1 cellular context compared by ENCODE assay signal in the genomic region with DNA sequence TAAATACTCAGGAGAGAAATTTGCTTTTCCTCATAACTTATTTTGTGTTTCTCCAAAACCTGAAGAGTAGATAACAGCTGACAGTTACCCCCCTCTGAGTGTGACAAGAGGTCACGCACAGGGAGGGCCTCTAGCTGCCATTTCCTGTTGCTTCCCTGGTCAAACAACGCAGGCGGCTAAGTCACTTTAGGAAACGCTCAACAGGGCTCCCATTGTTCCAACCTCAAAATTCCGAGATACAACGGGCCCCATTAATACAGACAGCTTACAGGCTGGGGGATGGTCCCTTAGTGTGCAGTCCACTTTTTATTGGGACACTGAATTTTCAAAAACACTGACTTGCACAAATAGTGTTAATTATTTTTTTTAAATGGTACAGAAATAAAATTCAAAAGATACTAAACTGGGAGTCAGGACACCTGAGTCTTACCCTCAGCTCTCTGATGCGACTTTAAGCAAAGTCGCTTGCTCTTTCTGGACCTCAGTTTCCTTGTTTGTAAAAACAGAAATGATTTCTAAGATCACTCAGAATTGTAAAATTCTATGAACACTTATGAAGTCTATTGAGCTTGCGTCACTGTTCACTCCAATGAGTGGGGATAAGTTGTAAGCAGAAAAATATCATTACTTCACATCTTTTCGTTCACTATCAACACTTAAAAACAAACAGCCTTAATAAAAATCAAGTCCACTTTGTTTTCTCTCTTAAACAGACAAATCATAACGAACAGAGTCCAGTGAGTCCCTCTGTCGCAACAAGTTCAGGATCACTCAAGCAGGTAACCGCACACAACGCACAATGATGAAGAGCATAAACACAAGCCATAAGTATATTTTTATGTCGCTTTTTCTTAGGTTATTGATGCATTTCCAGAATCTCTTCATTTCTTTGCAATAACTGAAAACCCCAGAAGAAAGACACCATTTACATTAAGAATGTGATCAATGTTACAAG.
TF ChIP-seq lines count a peak whose summit lies in the region.

No MANE protein-coding gene starts in this region.

TF ChIP-seq in HepG2, 621 proteins besides CTCF, POLR2A, EP300 and RAD21 (continued from another document and continues in another):
- TF ChIP-seq SIX1 (CRISPR knock-in tag; IDR thresholded peaks at IDR 0.05; ENCODE audit: borderline replicate concordance) (no peak), TCF7 (IDR thresholded peaks at IDR 0.05; ENCODE audit: low read depth) (peak; percentile 60; the same call in 1 of the 2 replicates), NCOA5 (CRISPR knock-in tag; IDR thresholded peaks at IDR 0.05) (no peak), ETV5 (CRISPR knock-in tag; IDR thresholded peaks at IDR 0.05; ENCODE audit: borderline replicate concordance) (peak; percentile 98), ARHGAP35 (CRISPR knock-in tag; IDR thresholded peaks at IDR 0.05; ENCODE audit: borderline replicate concordance) (no peak), POLR2AphosphoS2 (IDR thresholded peaks at IDR 0.05; ENCODE audit: low read depth, low read length) (no peak), HNRNPLL (IDR thresholded peaks at IDR 0.05; ENCODE audit: low read depth, low read length, poor library complexity, severe bottlenecking) (peak; percentile 56), ZNF292 (CRISPR knock-in tag; IDR thresholded peaks at IDR 0.05; ENCODE audit: borderline replicate concordance, low read depth) (no peak), ZNF709 (CRISPR knock-in tag; IDR thresholded peaks at IDR 0.05) (no peak), ZSCAN21 (CRISPR knock-in tag; IDR thresholded peaks at IDR 0.05; ENCODE audit: borderline replicate concordance) (no peak), FOXP1 (IDR thresholded peaks at IDR 0.05) (peak; percentile 31; the same call in 1 of the 2 replicates), FOXP1 (CRISPR knock-in tag; IDR thresholded peaks at IDR 0.05) (peak; percentile 92), ZNF460 (CRISPR knock-in tag; IDR thresholded peaks at IDR 0.05; ENCODE audit: borderline replicate concordance) (no peak), ERF (CRISPR knock-in tag; IDR thresholded peaks at IDR 0.05) (peak; percentile 65; the same call in 1 of the 2 replicates), ZFP1 (CRISPR knock-in tag; IDR thresholded peaks at IDR 0.05) (0 out of 2 replicates have a peak, but pooled peaks have one; percentile 31), TBL1XR1 (IDR thresholded peaks at IDR 0.05; ENCODE audit: borderline replicate concordance, low read length, partially characterized antibody) (peak; percentile 60), ZSCAN31 (CRISPR knock-in tag; IDR thresholded peaks at IDR 0.05; ENCODE audit: low read depth) (no peak), PHF21A (CRISPR knock-in tag; IDR thresholded peaks at IDR 0.05) (peak; percentile 93), GATAD2A (CRISPR knock-in tag; IDR thresholded peaks at IDR 0.05) (peak; percentile 76; the same call in 1 of the 2 replicates), EHMT2 (IDR thresholded peaks at IDR 0.05; ENCODE audit: borderline replicate concordance, low read depth, low read length) (no peak), NCOA1 (CRISPR knock-in tag; IDR thresholded peaks at IDR 0.05) (0 out of 2 replicates have a peak, but pooled peaks have one; percentile 57), FLYWCH1 (CRISPR knock-in tag; IDR thresholded peaks at IDR 0.05) (no peak), RXRA (CRISPR knock-in tag; IDR thresholded peaks at IDR 0.05) (peak; percentile 96), ZNF720 (CRISPR knock-in tag; IDR thresholded peaks at IDR 0.05) (no peak), ZNF737 (CRISPR knock-in tag; IDR thresholded peaks at IDR 0.05; ENCODE audit: borderline replicate concordance) (no peak), ZNF652 (CRISPR knock-in tag; IDR thresholded peaks at IDR 0.05; ENCODE audit: borderline replicate concordance, low read depth) (peak; percentile 39; the same call in 1 of the 2 replicates), ZNF629 (CRISPR knock-in tag; conservative IDR thresholded peaks at IDR 0.05) (no peak), ZNF83 (CRISPR knock-in tag; IDR thresholded peaks at IDR 0.05; ENCODE audit: borderline replicate concordance) (no peak), YEATS4 (CRISPR knock-in tag; IDR thresholded peaks at IDR 0.05; ENCODE audit: borderline replicate concordance) (peak; percentile 45; the same call in 1 of the 2 replicates), ZNF234 (CRISPR knock-in tag; conservative IDR thresholded peaks at IDR 0.05) (no peak), ZBTB38 (CRISPR knock-in tag; IDR thresholded peaks at IDR 0.05) (peak; percentile 57; the same call in 1 of the 2 replicates), NPAS2 (CRISPR knock-in tag; IDR thresholded peaks at IDR 0.05; ENCODE audit: borderline replicate concordance) (0 out of 2 replicates have a peak, but pooled peaks have one; percentile 32), RELA (CRISPR knock-in tag; IDR thresholded peaks at IDR 0.05) (no peak), ELF3 (CRISPR knock-in tag; IDR thresholded peaks at IDR 0.05) (peak; percentile 97), CHD2 (IDR thresholded peaks at IDR 0.05; ENCODE audit: low read depth, low read length) (no peak), MIER2 (CRISPR knock-in tag; IDR thresholded peaks at IDR 0.05) (no peak), SOX6 (IDR thresholded peaks at IDR 0.05) (no peak), SOX6 (CRISPR knock-in tag; IDR thresholded peaks at IDR 0.05) (peak; percentile 93), TEAD2 (CRISPR knock-in tag; IDR thresholded peaks at IDR 0.05) (no peak), FOXA1 (IDR thresholded peaks at IDR 0.05) (no peak), FOXA1 (CRISPR knock-in tag; IDR thresholded peaks at IDR 0.05) (peak; percentile 83)
- TF ChIP-seq, protein P1, sequence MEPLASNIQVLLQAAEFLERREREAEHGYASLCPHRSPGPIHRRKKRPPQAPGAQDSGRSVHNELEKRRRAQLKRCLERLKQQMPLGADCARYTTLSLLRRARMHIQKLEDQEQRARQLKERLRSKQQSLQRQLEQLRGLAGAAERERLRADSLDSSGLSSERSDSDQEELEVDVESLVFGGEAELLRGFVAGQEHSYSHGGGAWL (CRISPR knock-in tag; IDR thresholded peaks at IDR 0.05), result no peak
- TF ChIP-seq, protein P2, sequence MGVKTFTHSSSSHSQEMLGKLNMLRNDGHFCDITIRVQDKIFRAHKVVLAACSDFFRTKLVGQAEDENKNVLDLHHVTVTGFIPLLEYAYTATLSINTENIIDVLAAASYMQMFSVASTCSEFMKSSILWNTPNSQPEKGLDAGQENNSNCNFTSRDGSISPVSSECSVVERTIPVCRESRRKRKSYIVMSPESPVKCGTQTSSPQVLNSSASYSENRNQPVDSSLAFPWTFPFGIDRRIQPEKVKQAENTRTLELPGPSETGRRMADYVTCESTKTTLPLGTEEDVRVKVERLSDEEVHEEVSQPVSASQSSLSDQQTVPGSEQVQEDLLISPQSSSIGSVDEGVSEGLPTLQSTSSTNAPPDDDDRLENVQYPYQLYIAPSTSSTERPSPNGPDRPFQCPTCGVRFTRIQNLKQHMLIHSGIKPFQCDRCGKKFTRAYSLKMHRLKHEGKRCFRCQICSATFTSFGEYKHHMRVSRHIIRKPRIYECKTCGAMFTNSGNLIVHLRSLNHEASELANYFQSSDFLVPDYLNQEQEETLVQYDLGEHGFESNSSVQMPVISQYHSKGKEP (CRISPR knock-in tag; IDR thresholded peaks at IDR 0.05), result no peak
- TF ChIP-seq, protein P3, sequence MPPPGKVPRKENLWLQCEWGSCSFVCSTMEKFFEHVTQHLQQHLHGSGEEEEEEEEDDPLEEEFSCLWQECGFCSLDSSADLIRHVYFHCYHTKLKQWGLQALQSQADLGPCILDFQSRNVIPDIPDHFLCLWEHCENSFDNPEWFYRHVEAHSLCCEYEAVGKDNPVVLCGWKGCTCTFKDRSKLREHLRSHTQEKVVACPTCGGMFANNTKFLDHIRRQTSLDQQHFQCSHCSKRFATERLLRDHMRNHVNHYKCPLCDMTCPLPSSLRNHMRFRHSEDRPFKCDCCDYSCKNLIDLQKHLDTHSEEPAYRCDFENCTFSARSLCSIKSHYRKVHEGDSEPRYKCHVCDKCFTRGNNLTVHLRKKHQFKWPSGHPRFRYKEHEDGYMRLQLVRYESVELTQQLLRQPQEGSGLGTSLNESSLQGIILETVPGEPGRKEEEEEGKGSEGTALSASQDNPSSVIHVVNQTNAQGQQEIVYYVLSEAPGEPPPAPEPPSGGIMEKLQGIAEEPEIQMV (CRISPR knock-in tag; IDR thresholded peaks at IDR 0.05; ENCODE audit: low read depth), result 0 out of 2 replicates have a peak, but pooled peaks have one; percentile 30
- TF ChIP-seq, protein P4, sequence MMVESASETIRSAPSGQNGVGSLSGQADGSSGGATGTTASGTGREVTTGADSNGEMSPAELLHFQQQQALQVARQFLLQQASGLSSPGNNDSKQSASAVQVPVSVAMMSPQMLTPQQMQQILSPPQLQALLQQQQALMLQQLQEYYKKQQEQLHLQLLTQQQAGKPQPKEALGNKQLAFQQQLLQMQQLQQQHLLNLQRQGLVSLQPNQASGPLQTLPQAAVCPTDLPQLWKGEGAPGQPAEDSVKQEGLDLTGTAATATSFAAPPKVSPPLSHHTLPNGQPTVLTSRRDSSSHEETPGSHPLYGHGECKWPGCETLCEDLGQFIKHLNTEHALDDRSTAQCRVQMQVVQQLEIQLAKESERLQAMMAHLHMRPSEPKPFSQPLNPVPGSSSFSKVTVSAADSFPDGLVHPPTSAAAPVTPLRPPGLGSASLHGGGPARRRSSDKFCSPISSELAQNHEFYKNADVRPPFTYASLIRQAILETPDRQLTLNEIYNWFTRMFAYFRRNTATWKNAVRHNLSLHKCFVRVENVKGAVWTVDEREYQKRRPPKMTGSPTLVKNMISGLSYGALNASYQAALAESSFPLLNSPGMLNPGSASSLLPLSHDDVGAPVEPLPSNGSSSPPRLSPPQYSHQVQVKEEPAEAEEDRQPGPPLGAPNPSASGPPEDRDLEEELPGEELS (CRISPR knock-in tag; IDR thresholded peaks at IDR 0.05), result peak; percentile 97
- TF ChIP-seq, protein P5, sequence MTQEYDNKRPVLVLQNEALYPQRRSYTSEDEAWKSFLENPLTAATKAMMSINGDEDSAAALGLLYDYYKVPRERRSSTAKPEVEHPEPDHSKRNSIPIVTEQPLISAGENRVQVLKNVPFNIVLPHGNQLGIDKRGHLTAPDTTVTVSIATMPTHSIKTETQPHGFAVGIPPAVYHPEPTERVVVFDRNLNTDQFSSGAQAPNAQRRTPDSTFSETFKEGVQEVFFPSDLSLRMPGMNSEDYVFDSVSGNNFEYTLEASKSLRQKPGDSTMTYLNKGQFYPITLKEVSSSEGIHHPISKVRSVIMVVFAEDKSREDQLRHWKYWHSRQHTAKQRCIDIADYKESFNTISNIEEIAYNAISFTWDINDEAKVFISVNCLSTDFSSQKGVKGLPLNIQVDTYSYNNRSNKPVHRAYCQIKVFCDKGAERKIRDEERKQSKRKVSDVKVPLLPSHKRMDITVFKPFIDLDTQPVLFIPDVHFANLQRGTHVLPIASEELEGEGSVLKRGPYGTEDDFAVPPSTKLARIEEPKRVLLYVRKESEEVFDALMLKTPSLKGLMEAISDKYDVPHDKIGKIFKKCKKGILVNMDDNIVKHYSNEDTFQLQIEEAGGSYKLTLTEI (CRISPR knock-in tag; conservative IDR thresholded peaks at IDR 0.05), result no peak
- TF ChIP-seq, protein P6, sequence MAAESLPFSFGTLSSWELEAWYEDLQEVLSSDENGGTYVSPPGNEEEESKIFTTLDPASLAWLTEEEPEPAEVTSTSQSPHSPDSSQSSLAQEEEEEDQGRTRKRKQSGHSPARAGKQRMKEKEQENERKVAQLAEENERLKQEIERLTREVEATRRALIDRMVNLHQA (CRISPR knock-in tag; IDR thresholded peaks at IDR 0.05), result no peak
- TF ChIP-seq, protein P7, sequence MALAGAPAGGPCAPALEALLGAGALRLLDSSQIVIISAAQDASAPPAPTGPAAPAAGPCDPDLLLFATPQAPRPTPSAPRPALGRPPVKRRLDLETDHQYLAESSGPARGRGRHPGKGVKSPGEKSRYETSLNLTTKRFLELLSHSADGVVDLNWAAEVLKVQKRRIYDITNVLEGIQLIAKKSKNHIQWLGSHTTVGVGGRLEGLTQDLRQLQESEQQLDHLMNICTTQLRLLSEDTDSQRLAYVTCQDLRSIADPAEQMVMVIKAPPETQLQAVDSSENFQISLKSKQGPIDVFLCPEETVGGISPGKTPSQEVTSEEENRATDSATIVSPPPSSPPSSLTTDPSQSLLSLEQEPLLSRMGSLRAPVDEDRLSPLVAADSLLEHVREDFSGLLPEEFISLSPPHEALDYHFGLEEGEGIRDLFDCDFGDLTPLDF (CRISPR knock-in tag; IDR thresholded peaks at IDR 0.05), result 0 out of 2 replicates have a peak, but pooled peaks have one; percentile 39
- TF ChIP-seq, protein P8, sequence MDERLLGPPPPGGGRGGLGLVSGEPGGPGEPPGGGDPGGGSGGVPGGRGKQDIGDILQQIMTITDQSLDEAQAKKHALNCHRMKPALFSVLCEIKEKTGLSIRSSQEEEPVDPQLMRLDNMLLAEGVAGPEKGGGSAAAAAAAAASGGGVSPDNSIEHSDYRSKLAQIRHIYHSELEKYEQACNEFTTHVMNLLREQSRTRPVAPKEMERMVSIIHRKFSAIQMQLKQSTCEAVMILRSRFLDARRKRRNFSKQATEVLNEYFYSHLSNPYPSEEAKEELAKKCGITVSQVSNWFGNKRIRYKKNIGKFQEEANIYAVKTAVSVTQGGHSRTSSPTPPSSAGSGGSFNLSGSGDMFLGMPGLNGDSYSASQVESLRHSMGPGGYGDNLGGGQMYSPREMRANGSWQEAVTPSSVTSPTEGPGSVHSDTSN (CRISPR knock-in tag; IDR thresholded peaks at IDR 0.05), result no peak
- TF ChIP-seq, protein P9, sequence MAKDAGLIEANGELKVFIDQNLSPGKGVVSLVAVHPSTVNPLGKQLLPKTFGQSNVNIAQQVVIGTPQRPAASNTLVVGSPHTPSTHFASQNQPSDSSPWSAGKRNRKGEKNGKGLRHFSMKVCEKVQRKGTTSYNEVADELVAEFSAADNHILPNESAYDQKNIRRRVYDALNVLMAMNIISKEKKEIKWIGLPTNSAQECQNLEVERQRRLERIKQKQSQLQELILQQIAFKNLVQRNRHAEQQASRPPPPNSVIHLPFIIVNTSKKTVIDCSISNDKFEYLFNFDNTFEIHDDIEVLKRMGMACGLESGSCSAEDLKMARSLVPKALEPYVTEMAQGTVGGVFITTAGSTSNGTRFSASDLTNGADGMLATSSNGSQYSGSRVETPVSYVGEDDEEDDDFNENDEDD (CRISPR knock-in tag; IDR thresholded peaks at IDR 0.05; ENCODE audit: borderline replicate concordance), result no peak; the same call in 1 of the 2 replicates
- TF ChIP-seq, protein P10, sequence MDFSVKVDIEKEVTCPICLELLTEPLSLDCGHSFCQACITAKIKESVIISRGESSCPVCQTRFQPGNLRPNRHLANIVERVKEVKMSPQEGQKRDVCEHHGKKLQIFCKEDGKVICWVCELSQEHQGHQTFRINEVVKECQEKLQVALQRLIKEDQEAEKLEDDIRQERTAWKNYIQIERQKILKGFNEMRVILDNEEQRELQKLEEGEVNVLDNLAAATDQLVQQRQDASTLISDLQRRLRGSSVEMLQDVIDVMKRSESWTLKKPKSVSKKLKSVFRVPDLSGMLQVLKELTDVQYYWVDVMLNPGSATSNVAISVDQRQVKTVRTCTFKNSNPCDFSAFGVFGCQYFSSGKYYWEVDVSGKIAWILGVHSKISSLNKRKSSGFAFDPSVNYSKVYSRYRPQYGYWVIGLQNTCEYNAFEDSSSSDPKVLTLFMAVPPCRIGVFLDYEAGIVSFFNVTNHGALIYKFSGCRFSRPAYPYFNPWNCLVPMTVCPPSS (IDR thresholded peaks at IDR 0.05), result no peak
- TF ChIP-seq, protein P11, sequence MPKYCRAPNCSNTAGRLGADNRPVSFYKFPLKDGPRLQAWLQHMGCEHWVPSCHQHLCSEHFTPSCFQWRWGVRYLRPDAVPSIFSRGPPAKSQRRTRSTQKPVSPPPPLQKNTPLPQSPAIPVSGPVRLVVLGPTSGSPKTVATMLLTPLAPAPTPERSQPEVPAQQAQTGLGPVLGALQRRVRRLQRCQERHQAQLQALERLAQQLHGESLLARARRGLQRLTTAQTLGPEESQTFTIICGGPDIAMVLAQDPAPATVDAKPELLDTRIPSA (CRISPR knock-in tag; IDR thresholded peaks at IDR 0.05; ENCODE audit: borderline replicate concordance), result no peak
